22 cellular contexts compared by ENCODE assay signal in genomic region chr16:68280160-68280559, GRCh38. TPM values are rescaled to one million over a fixed set of nuclear protein-coding genes. Genes with fewer than 3 reads are reported as not detected.
DNase-seq lines count a peak whose midpoint lies in the region; ATAC-seq and TF ChIP-seq lines count a peak whose summit lies in the region.
"Had no signal": no experiment of that assay in that cellular context is flagged by ENCODE, and none has a peak within 500 bp of the region (broad histone marks: within the 10 kb centered on the region; RNA-seq: fewer than 3 reads in every experiment).

No MANE protein-coding gene starts in this region.

- no CpG with 5 or more reads among the region's 5 CpGs for WGBS in neuronal stem cell (ENCODE audit: extremely low coverage in 2 of 2, insufficient read length in 2 of 2, insufficient replicate concordance in 1 of 2), 2 donors

- ATAC-seq in CD4-positive, alpha-beta T cell (ENCODE audit: poor library complexity) = no peak
- ATAC-seq in activated CD8-positive, alpha-beta T cell treated with anti-CD3 and anti-CD28 coated beads, Interleukin-2, amount 10 ng/mL, durations not matched to agents 7 days and 5 days = no peak
- ATAC-seq in naive thymus-derived CD8-positive, alpha-beta T cell = no peak
- ATAC-seq: heart right ventricle, right cardiac atrium had no signal

- no peak overlapping the region for H2AK5ac ChIP-seq in neuronal stem cell (ENCODE audit: low read depth, low read length)

- no peaks in the 10 kb centered on the region for H3K27me3 Mint-ChIP-seq in CD4-positive, alpha-beta T cell
- H3K27me3 Mint-ChIP-seq in CD8-positive, alpha-beta memory T cell = no peaks in the 10 kb centered on the region
- H3K27me3 Mint-ChIP-seq in activated CD8-positive, alpha-beta T cell treated with anti-CD3 and anti-CD28 coated beads, Interleukin-2, amount 10 ng/mL, durations not matched to agents 7 days and 5 days (ENCODE audit: low read depth) = no peaks in the 10 kb centered on the region
- no peaks in the 10 kb centered on the region for H3K27me3 Mint-ChIP-seq in naive thymus-derived CD8-positive, alpha-beta T cell

- H3K4me1 ChIP-seq in CD8-positive, alpha-beta memory T cell (ENCODE audit: insufficient read depth, low read length) = peaks cover 80% of the 10 kb centered on the region
- H3K4me1 ChIP-seq in neuronal stem cell (ENCODE audit: control insufficient read depth in 2 of 2, insufficient read depth in 1 of 2, low read depth in 1 of 2, low read length in 2 of 2) = peaks cover 1 to 3% of the 10 kb centered on the region in 2 donors

- H3K9me3 Mint-ChIP-seq in CD4-positive, alpha-beta T cell = no peaks in the 10 kb centered on the region
- no peaks in the 10 kb centered on the region for H3K9me3 Mint-ChIP-seq in CD8-positive, alpha-beta memory T cell
- H3K9me3 Mint-ChIP-seq in activated CD8-positive, alpha-beta T cell treated with anti-CD3 and anti-CD28 coated beads, Interleukin-2, amount 10 ng/mL, durations not matched to agents 7 days and 5 days (ENCODE audit: insufficient read depth) = no peaks in the 10 kb centered on the region
- H3K9me3 Mint-ChIP-seq in naive thymus-derived CD8-positive, alpha-beta T cell = no peaks in the 10 kb centered on the region

- H3K27me3 ChIP-seq in CD4-positive, alpha-beta T cell (ENCODE audit: control insufficient read depth, insufficient read depth, low read length) = no peaks in the 10 kb centered on the region
- H3K27me3 ChIP-seq in CD8-positive, alpha-beta memory T cell (ENCODE audit: insufficient read depth, low read length, poor library complexity, severe bottlenecking) = no peaks in the 10 kb centered on the region
- H3K27me3 ChIP-seq in neuronal stem cell (ENCODE audit: control insufficient read depth in 3 of 3, insufficient read depth in 3 of 3, low read depth in 1 of 3, low read length in 3 of 3) = no peaks in the 10 kb centered on the region
- H3K27me3 ChIP-seq: ascending aorta, heart right ventricle had no signal

- H2BK120ac ChIP-seq in neuronal stem cell (ENCODE audit: low read depth, low read length) = no peak overlapping the region

- peaks cover 10% of the 10 kb centered on the region for H3K36me3 ChIP-seq in CD8-positive, alpha-beta memory T cell (ENCODE audit: insufficient read depth, low read length)
- peaks cover 0 to 17% of the 10 kb centered on the region in 2 donors for H3K36me3 ChIP-seq in neuronal stem cell (replicated peaks in 1 of 2; ENCODE audit: control insufficient read depth in 2 of 2, insufficient read depth in 2 of 2, low read length in 2 of 2)

- H3K4me3 Mint-ChIP-seq in CD4-positive, alpha-beta T cell = peak overlapping the region; percentile 78
- H3K4me3 Mint-ChIP-seq in CD8-positive, alpha-beta memory T cell = peak overlapping the region in 3 of 7 donors; percentile 19 to 73 (median 50)
- H3K4me3 Mint-ChIP-seq in activated CD8-positive, alpha-beta T cell treated with anti-CD3 and anti-CD28 coated beads, Interleukin-2, amount 10 ng/mL, durations not matched to agents 7 days and 5 days = no peak overlapping the region
- peak overlapping the region in 9 of 10 donors; percentile 40 to 81 (median 73) for H3K4me3 Mint-ChIP-seq in naive thymus-derived CD8-positive, alpha-beta T cell
- H3K4me3 Mint-ChIP-seq: endodermal cell had no signal

- peaks cover 73% of the 10 kb centered on the region for H3K4me1 Mint-ChIP-seq in CD4-positive, alpha-beta T cell (ENCODE audit: low read depth)
- peaks cover 63 to 75% (median 72%) of the 10 kb centered on the region in 3 donors for H3K4me1 Mint-ChIP-seq in CD8-positive, alpha-beta memory T cell
- peaks cover 77% of the 10 kb centered on the region for H3K4me1 Mint-ChIP-seq in activated CD8-positive, alpha-beta T cell treated with anti-CD3 and anti-CD28 coated beads, Interleukin-2, amount 10 ng/mL, durations not matched to agents 7 days and 5 days (ENCODE audit: low read depth)
- peaks cover 43 to 76% (median 71%) of the 10 kb centered on the region in 4 donors for H3K4me1 Mint-ChIP-seq in naive thymus-derived CD8-positive, alpha-beta T cell

- CTCF ChIA-PET in CD4-positive, alpha-beta T cell (lab: Charles Lee) = interaction anchor here (0.9 to 23.0 kb wide), 4 partner anchors 8 to 49 kb away, joined by 3 to 278 read pairs (median 4); partner anchors contain the start of gene SLC7A6
- CTCF ChIA-PET in CD8-positive, alpha-beta memory T cell (lab: Charles Lee) = interaction anchor here (0.9 to 22.1 kb wide), 2 partner anchors 18 to 47 kb away, joined by 6 to 319 read pairs; partner anchors contain the start of gene SLC7A6
- CTCF ChIA-PET in activated CD8-positive, alpha-beta T cell treated with anti-CD3 and anti-CD28 coated beads, Interleukin-2, amount 10 ng/mL, durations not matched to agents 7 days and 5 days (lab: Charles Lee) = interaction anchor here (0.8 to 15.7 kb wide), 4 partner anchors 10 to 30 kb away, joined by 3 to 346 read pairs (median 5); partner anchors contain the start of genes PRMT7, SLC7A6 and SLC7A6OS

- H3K36me3 Mint-ChIP-seq in CD4-positive, alpha-beta T cell (ENCODE audit: low read depth) = peaks cover 76% of the 10 kb centered on the region
- H3K36me3 Mint-ChIP-seq in CD8-positive, alpha-beta memory T cell = peaks cover 0 to 52% (median 28%) of the 10 kb centered on the region in 3 donors
- peaks cover 64% of the 10 kb centered on the region for H3K36me3 Mint-ChIP-seq in activated CD8-positive, alpha-beta T cell treated with anti-CD3 and anti-CD28 coated beads, Interleukin-2, amount 10 ng/mL, durations not matched to agents 7 days and 5 days (ENCODE audit: low read depth)
- peaks cover 0 to 52% (median 12%) of the 10 kb centered on the region in 3 donors for H3K36me3 Mint-ChIP-seq in naive thymus-derived CD8-positive, alpha-beta T cell

- H4K8ac ChIP-seq in neuronal stem cell (ENCODE audit: low read depth, low read length) = no peak overlapping the region

- no peak for TF ChIP-seq CTCF in CD4-positive, alpha-beta T cell (IDR thresholded peaks at IDR 0.05)
- no peak for TF ChIP-seq CTCF in coronary artery (IDR thresholded peaks at IDR 0.05)

- no peak overlapping the region for H3K4me2 ChIP-seq in neuronal stem cell (ENCODE audit: insufficient read depth, low read length, poor library complexity, severe bottlenecking)

- H3K4ac ChIP-seq in neuronal stem cell (ENCODE audit: low read length) = no peak overlapping the region

- no peak overlapping the region for H2AFZ ChIP-seq in neuronal stem cell (ENCODE audit: low read length)

- H2BK15ac ChIP-seq in neuronal stem cell (ENCODE audit: low read length) = no peak overlapping the region

- H4K91ac ChIP-seq in neuronal stem cell (ENCODE audit: low read depth, low read length, poor library complexity) = no peak overlapping the region

- H2BK5ac ChIP-seq in neuronal stem cell (ENCODE audit: low read length) = no peak overlapping the region

- H3K9me3 ChIP-seq in CD4-positive, alpha-beta T cell (ENCODE audit: control insufficient read depth, low read length) = no peaks in the 10 kb centered on the region
- H3K9me3 ChIP-seq in CD8-positive, alpha-beta memory T cell (ENCODE audit: low read length) = no peaks in the 10 kb centered on the region
- H3K9me3 ChIP-seq in neuronal stem cell (replicated peaks in 1 of 2; ENCODE audit: control insufficient read depth in 2 of 2, insufficient read depth in 1 of 2, low read depth in 1 of 2, low read length in 2 of 2) = no peaks in the 10 kb centered on the region
- H3K9me3 ChIP-seq: ascending aorta, heart right ventricle, lower lobe of right lung had no signal

- H3K23ac ChIP-seq in neuronal stem cell (ENCODE audit: low read depth, low read length, poor library complexity) = no peak overlapping the region

- H3K27ac ChIP-seq in CD4-positive, alpha-beta T cell (ENCODE audit: low read depth, low read length) = no peak overlapping the region
- no peak overlapping the region for H3K27ac ChIP-seq in CD8-positive, alpha-beta memory T cell (ENCODE audit: low read depth, low read length)
- no peak overlapping the region for H3K27ac ChIP-seq in neuronal stem cell (replicated peaks; ENCODE audit: low read length)
- no peak overlapping the region for H3K27ac ChIP-seq in coronary artery
- H3K27ac ChIP-seq: ascending aorta, lower lobe of right lung had no signal

- DNase-seq in CD4-positive, alpha-beta T cell = no peak
- no peak for DNase-seq in CD8-positive, alpha-beta memory T cell
- no peak for DNase-seq in activated CD8-positive, alpha-beta T cell treated with anti-CD3 and anti-CD28 coated beads, Interleukin-2, amount 10 ng/mL, durations not matched to agents 7 days and 5 days
- peak in 1 of 10 donors; percentile 41 for DNase-seq in naive thymus-derived CD8-positive, alpha-beta T cell
- DNase-seq in cortex of kidney (lab: John Stamatoyannopoulos, UW) (no peak), NCI-H510A (lab: John Stamatoyannopoulos, UW) (no peak), neuronal stem cell (ENCODE audit: low spot score) (no peak), coronary artery (ENCODE audit: low spot score) (no peak)
- DNase-seq: activated CD8-positive, alpha-beta memory T cell treated with anti-CD3 and anti-CD28 coated beads for 24 hours; AML-193; endodermal cell; GOT3; heart right ventricle; lower lobe of right lung; NCI-H1105; NCI-H2081 treated with DMSO at 0.1 percent for 48 hours; NCI-H510A treated with DMSO at 0.1 percent for 48 hours; occipital lobe; right cardiac atrium had no signal

- intact Hi-C loops in CD4-positive, alpha-beta T cell (cut with DNase I, micrococcal nuclease) = no loop called here

- no peak overlapping the region for H3K4me3 ChIP-seq in CD8-positive, alpha-beta memory T cell (ENCODE audit: low read length)
- H3K4me3 ChIP-seq in neuronal stem cell (ENCODE audit: low read length in 2 of 2) = no peak overlapping the region
- H3K4me3 ChIP-seq in coronary artery = no peak overlapping the region
- H3K4me3 ChIP-seq: ascending aorta, heart right ventricle, lower lobe of right lung had no signal

- no peak overlapping the region for H3K18ac ChIP-seq in neuronal stem cell (ENCODE audit: low read length)

- H3K79me1 ChIP-seq in neuronal stem cell (ENCODE audit: low read depth, low read length) = no peaks in the 10 kb centered on the region

- no peak overlapping the region for H3K9ac ChIP-seq in neuronal stem cell (ENCODE audit: low read depth, low read length, poor library complexity)

- POLR2A ChIA-PET in CD4-positive, alpha-beta T cell (lab: Charles Lee) = interaction anchor here (1.1 to 14.1 kb wide), 5 partner anchors 8 to 31 kb away, joined by 5 to 271 read pairs (median 7); partner anchors contain the start of genes PRMT7, SLC7A6 and SLC7A6OS
- POLR2A ChIA-PET in CD8-positive, alpha-beta memory T cell (lab: Charles Lee) = interaction anchor here (0.6 kb wide), 1 partner anchor 40 kb away, joined by 3 read pairs; no protein-coding TSS in a partner anchor
- POLR2A ChIA-PET in activated CD8-positive, alpha-beta T cell treated with anti-CD3 and anti-CD28 coated beads, Interleukin-2, amount 10 ng/mL, durations not matched to agents 7 days and 5 days (lab: Charles Lee) = interaction anchor here (1.4 to 1.9 kb wide), 2 partner anchors 12 to 16 kb away, joined by 3 to 8 read pairs; partner anchors contain the start of gene SLC7A6
- POLR2A ChIA-PET in naive thymus-derived CD8-positive, alpha-beta T cell (lab: Charles Lee) = interaction anchor here (0.7 to 40.3 kb wide), 3 partner anchors 5 to 96 kb away, joined by 3 to 1294 read pairs (median 1294); partner anchors contain the start of genes PRMT7, SLC7A6 and SLC7A6OS

- H3K27ac Mint-ChIP-seq in CD4-positive, alpha-beta T cell = peak overlapping the region; percentile 87
- H3K27ac Mint-ChIP-seq in CD8-positive, alpha-beta memory T cell = peak overlapping the region; percentile 73 to 93 (median 84)
- H3K27ac Mint-ChIP-seq in activated CD8-positive, alpha-beta T cell treated with anti-CD3 and anti-CD28 coated beads, Interleukin-2, amount 10 ng/mL, durations not matched to agents 7 days and 5 days = peak overlapping the region; percentile 64
- peak overlapping the region; percentile 87 to 97 (median 91) for H3K27ac Mint-ChIP-seq in naive thymus-derived CD8-positive, alpha-beta T cell
- H3K27ac Mint-ChIP-seq: endodermal cell had no signal

- no peak overlapping the region for H2BK12ac ChIP-seq in neuronal stem cell (ENCODE audit: low read length)

- no peak overlapping the region for H3K14ac ChIP-seq in neuronal stem cell (ENCODE audit: low read length)

RNA-seq across cellular contexts. Expression of gene SLC7A6, which starts 15.8 kb away (rescaled TPM):
- 100 to 1,000 TPM; 187 to 197 TPM for total RNA-seq in CD4-positive, alpha-beta T cell
- 10 to 100 TPM; 91.2 to 94.9 TPM for total RNA-seq in CD8-positive, alpha-beta memory T cell
- polyA plus RNA-seq in CD8-positive, alpha-beta memory T cell = 18.7 TPM
- total RNA-seq in activated CD8-positive, alpha-beta T cell treated with anti-CD3 and anti-CD28 coated beads, Interleukin-2, amount 10 ng/mL, durations not matched to agents 7 days and 5 days = 10 to 100 TPM; 84.1 to 85.0 TPM
- total RNA-seq in naive thymus-derived CD8-positive, alpha-beta T cell = 100 to 1,000 TPM; 211 to 228 TPM
- polyA plus RNA-seq in naive thymus-derived CD8-positive, alpha-beta T cell = 10 to 100 TPM; 14.3 to 20.2 (median 19.2) TPM
- polyA plus RNA-seq in neuronal stem cell (2013, experiment 1 of 2) = 9.0 TPM
- polyA plus RNA-seq in neuronal stem cell (2013, experiment 2 of 2) = 8.7 TPM

RNA-seq across cellular contexts. Expression of gene SLC7A6OS, which starts 30.6 kb away (rescaled TPM):
- 10 to 100 TPM; 29.0 to 32.1 TPM for total RNA-seq in CD4-positive, alpha-beta T cell
- total RNA-seq in CD8-positive, alpha-beta memory T cell = 10 to 100 TPM; 21.8 to 25.5 TPM
- polyA plus RNA-seq in CD8-positive, alpha-beta memory T cell = 28.2 TPM
- total RNA-seq in activated CD8-positive, alpha-beta T cell treated with anti-CD3 and anti-CD28 coated beads, Interleukin-2, amount 10 ng/mL, durations not matched to agents 7 days and 5 days = 10 to 100 TPM; 26.3 to 30.7 TPM
- 10 to 100 TPM; 46.0 to 52.0 TPM for total RNA-seq in naive thymus-derived CD8-positive, alpha-beta T cell
- 10 to 100 TPM; 18.8 to 27.5 (median 23.3) TPM for polyA plus RNA-seq in naive thymus-derived CD8-positive, alpha-beta T cell
- 11.8 TPM for polyA plus RNA-seq in neuronal stem cell (2013, experiment 1 of 2)
- 12.4 TPM for polyA plus RNA-seq in neuronal stem cell (2013, experiment 2 of 2)

RNA-seq across cellular contexts. Expression of gene PRMT7, which starts 30.7 kb away (rescaled TPM):
- total RNA-seq in CD4-positive, alpha-beta T cell = 10 to 100 TPM; 46.3 to 51.0 TPM
- total RNA-seq in CD8-positive, alpha-beta memory T cell = 10 to 100 TPM; 61.1 to 67.5 TPM
- polyA plus RNA-seq in CD8-positive, alpha-beta memory T cell = 41.8 TPM
- total RNA-seq in activated CD8-positive, alpha-beta T cell treated with anti-CD3 and anti-CD28 coated beads, Interleukin-2, amount 10 ng/mL, durations not matched to agents 7 days and 5 days = 10 to 100 TPM; 70.4 to 73.2 TPM
- 100 to 1,000 TPM; 110 to 112 TPM for total RNA-seq in naive thymus-derived CD8-positive, alpha-beta T cell
- 10 to 100 TPM; 35.7 to 49.9 (median 43.2) TPM for polyA plus RNA-seq in naive thymus-derived CD8-positive, alpha-beta T cell
- 29.2 TPM for polyA plus RNA-seq in neuronal stem cell (2013, experiment 1 of 2)
- 27.7 TPM for polyA plus RNA-seq in neuronal stem cell (2013, experiment 2 of 2)

RNA-seq across cellular contexts. Expression of gene PLA2G15, which starts 35.0 kb away (rescaled TPM):
- total RNA-seq in CD4-positive, alpha-beta T cell = 1 to 10 TPM; 4.3 to 4.7 TPM
- 1 to 10 TPM; 9.0 to 9.4 TPM for total RNA-seq in CD8-positive, alpha-beta memory T cell
- 11.0 TPM for polyA plus RNA-seq in CD8-positive, alpha-beta memory T cell
- total RNA-seq in activated CD8-positive, alpha-beta T cell treated with anti-CD3 and anti-CD28 coated beads, Interleukin-2, amount 10 ng/mL, durations not matched to agents 7 days and 5 days = 1 to 10 TPM; 8.6 to 9.4 TPM
- total RNA-seq in naive thymus-derived CD8-positive, alpha-beta T cell = 1 to 10 TPM; 6.3 to 8.0 TPM
- polyA plus RNA-seq in naive thymus-derived CD8-positive, alpha-beta T cell = 1 to 10 TPM; 2.4 to 9.6 (median 4.6) TPM
- polyA plus RNA-seq in neuronal stem cell (2013, experiment 1 of 2) = 5.4 TPM
- polyA plus RNA-seq in neuronal stem cell (2013, experiment 2 of 2) = 5.7 TPM

RNA-seq across cellular contexts. Expression of gene ESRP2, which starts 44.2 kb away (rescaled TPM):
- total RNA-seq in CD4-positive, alpha-beta T cell = not detected
- total RNA-seq in CD8-positive, alpha-beta memory T cell = under 1 TPM; 0.11 to 0.27 TPM
- polyA plus RNA-seq in CD8-positive, alpha-beta memory T cell = 0.32 TPM
- total RNA-seq in activated CD8-positive, alpha-beta T cell treated with anti-CD3 and anti-CD28 coated beads, Interleukin-2, amount 10 ng/mL, durations not matched to agents 7 days and 5 days = under 1 TPM in 1 of 2 experiments, not detected in 1; 0.18 TPM
- under 1 TPM; 0.22 to 0.36 TPM for total RNA-seq in naive thymus-derived CD8-positive, alpha-beta T cell
- polyA plus RNA-seq in naive thymus-derived CD8-positive, alpha-beta T cell = under 1 TPM in 1 of 3 donors, not detected in 2; 0.64 TPM
- polyA plus RNA-seq in neuronal stem cell (2013, experiment 1 of 2) = 0.15 TPM
- 0.12 TPM for polyA plus RNA-seq in neuronal stem cell (2013, experiment 2 of 2)
- total RNA-seq: ascending aorta, cerebellum, LHCN-M2, occipital lobe had no signal
